ENCODE assay signal across 25 cellular contexts in genomic region chr3:69962053-69962452, GRCh38. TPM values are rescaled to one million over a fixed set of nuclear protein-coding genes. Genes with fewer than 3 reads are reported as not detected.
DNase-seq lines count a peak whose midpoint lies in the region; ATAC-seq and TF ChIP-seq lines count a peak whose summit lies in the region.
"Had no signal": no experiment of that assay in that cellular context is flagged by ENCODE, and none has a peak within 500 bp of the region (broad histone marks: within the 10 kb centered on the region; RNA-seq: fewer than 3 reads in every experiment).

No MANE protein-coding gene starts in this region.

- H3K27me3 ChIP-seq in HAP-1 (ENCODE audit: low read depth) (no peaks in the 10 kb centered on the region), dorsolateral prefrontal cortex (no peaks in the 10 kb centered on the region), left lung (no peaks in the 10 kb centered on the region)
- H3K27me3 ChIP-seq: BE2C; BLaER1 treated with 17β-estradiol and CSF1 and Interleukin-3, amounts not matched to agents 10 nM and 100 nM had no signal

- H3K4me1 ChIP-seq in HAP-1 (peaks cover 15% of the 10 kb centered on the region), left lung (no peaks in the 10 kb centered on the region)
- H3K4me1 ChIP-seq: A549; BE2C; BLaER1 treated with 17β-estradiol and CSF1 and Interleukin-3, amounts not matched to agents 10 nM and 100 nM had no signal

- H3K27ac ChIP-seq in dorsolateral prefrontal cortex, result peak overlapping the region in 30 of 59 donors; percentile 1 to 71 (median 30)
- peak overlapping the region; percentile 45 for H3K27ac ChIP-seq in substantia nigra (ENCODE audit: low read depth, low read length, poor library complexity, severe bottlenecking)
- H3K27ac ChIP-seq in left lung, result no peak overlapping the region
- H3K27ac ChIP-seq: A549; BLaER1 treated with 17β-estradiol and CSF1 and Interleukin-3, amounts not matched to agents 10 nM and 100 nM; GM23248 had no signal

- ATAC-seq in stimulated activated naive B cell treated with anti-CD40 and anti-IgM and Interleukin-4, amounts not matched to agents 10 μg/mL and 1 μg/mL and 100 μg/mL, for 72 hours (replicated peaks), result no peak
- ATAC-seq in GM18520 (IDR thresholded peaks at IDR 0.05; ENCODE audit: unreplicated experiment) (no peak), left lung (no peak)
- ATAC-seq: A549, HCT116 had no signal

- TF ChIP-seq CTCF in dorsolateral prefrontal cortex (IDR thresholded peaks at IDR 0.05 in 54 of 56, conservative IDR thresholded peaks at IDR 0.05 in 2 of 56; ENCODE audit: low read depth in 1 of 56, partially characterized antibody in 56 of 56), result no peak
- no peak for TF ChIP-seq CTCF in left lung (IDR thresholded peaks at IDR 0.05)

- in situ Hi-C loops in HAP-1 (cut with MboI; ENCODE audit: low sequenced_read_pairs), result no loop called here

- H3K36me3 Mint-ChIP-seq in stimulated activated naive B cell treated with anti-CD40 and anti-IgM and Interleukin-4, amounts not matched to agents 10 μg/mL and 1 μg/mL and 100 μg/mL, for 72 hours, result no peaks in the 10 kb centered on the region
- H3K36me3 Mint-ChIP-seq: CD4-positive, alpha-beta memory T cell had no signal

- DNase-seq in HAP-1 (ENCODE audit: low spot score in 2 of 2) (peak; percentile 12 to 78), RPMI7951 (ENCODE audit: low read depth) (peak; percentile 9), dorsolateral prefrontal cortex (no peak), substantia nigra (lab: John Stamatoyannopoulos, UW) (no peak), left lung (no peak)
- DNase-seq in stimulated activated naive B cell treated with anti-CD40 and anti-IgM and Interleukin-4, amounts not matched to agents 10 μg/mL and 1 μg/mL and 100 μg/mL, for 72 hours, result no peak
- DNase-seq: 8988T; ACHN; AML-193; BE2C; Calu3; CD4-positive, alpha-beta memory T cell; COR-L47; DMS53; DMS79 treated with DMSO at 0.1 percent for 48 hours; GF-D8; GM23248; H7 had no signal

- H3K27me3 Mint-ChIP-seq in stimulated activated naive B cell treated with anti-CD40 and anti-IgM and Interleukin-4, amounts not matched to agents 10 μg/mL and 1 μg/mL and 100 μg/mL, for 72 hours, result no peaks in the 10 kb centered on the region
- H3K27me3 Mint-ChIP-seq: CD4-positive, alpha-beta memory T cell had no signal

- no peaks in the 10 kb centered on the region for H3K9me3 ChIP-seq in HAP-1
- H3K9me3 ChIP-seq in left lung, result no peaks in the 10 kb centered on the region
- H3K9me3 ChIP-seq: A549; BE2C; BLaER1 treated with 17β-estradiol and CSF1 and Interleukin-3, amounts not matched to agents 10 nM and 100 nM had no signal

- H3K36me3 ChIP-seq in HAP-1 (replicated peaks), result no peaks in the 10 kb centered on the region
- H3K36me3 ChIP-seq in left lung, result peaks cover 0 to 24% of the 10 kb centered on the region in 2 donors

- H3K27ac Mint-ChIP-seq in stimulated activated naive B cell treated with anti-CD40 and anti-IgM and Interleukin-4, amounts not matched to agents 10 μg/mL and 1 μg/mL and 100 μg/mL, for 72 hours, result no peak overlapping the region
- H3K27ac Mint-ChIP-seq: CD4-positive, alpha-beta memory T cell had no signal

- H3K4me3 Mint-ChIP-seq in stimulated activated naive B cell treated with anti-CD40 and anti-IgM and Interleukin-4, amounts not matched to agents 10 μg/mL and 1 μg/mL and 100 μg/mL, for 72 hours, result no peak overlapping the region
- H3K4me3 Mint-ChIP-seq: CD4-positive, alpha-beta memory T cell had no signal

- no peaks in the 10 kb centered on the region for H3K4me1 Mint-ChIP-seq in stimulated activated naive B cell treated with anti-CD40 and anti-IgM and Interleukin-4, amounts not matched to agents 10 μg/mL and 1 μg/mL and 100 μg/mL, for 72 hours
- H3K4me1 Mint-ChIP-seq: CD4-positive, alpha-beta memory T cell had no signal

- intact Hi-C loops in dorsolateral prefrontal cortex (cut with DNase I) (loop anchor here in 1 of 2 donors (5.0 kb wide), 1 partner anchor 35 kb away; the partner anchor contains the start of gene SAMMSON), left lung (cut with DNase I) (no loop called here)

- no peaks in the 10 kb centered on the region for H3K9me3 Mint-ChIP-seq in stimulated activated naive B cell treated with anti-CD40 and anti-IgM and Interleukin-4, amounts not matched to agents 10 μg/mL and 1 μg/mL and 100 μg/mL, for 72 hours
- H3K9me3 Mint-ChIP-seq: CD4-positive, alpha-beta memory T cell had no signal

- no peak overlapping the region for H3K4me3 ChIP-seq in HAP-1
- H3K4me3 ChIP-seq in dorsolateral prefrontal cortex, result no peak overlapping the region
- H3K4me3 ChIP-seq in left lung, result no peak overlapping the region
- H3K4me3 ChIP-seq: A549; BLaER1 treated with 17β-estradiol and CSF1 and Interleukin-3, amounts not matched to agents 10 nM and 100 nM; GM23248 had no signal

RNA-seq across cellular contexts. Expression of gene SAMMSON, which starts 37.5 kb away (rescaled TPM):
- total RNA-seq in RPMI7951 (2014; rRNA removed; shearing (Covaris generic)), result 0.48 and 0.78 TPM in 2 replicates
- total RNA-seq in dorsolateral prefrontal cortex, result 10 to 100 TPM in 1 of 120 experiments, 1 to 10 TPM in 50, under 1 TPM in 55, not detected in 14; 0.20 to 10.8 (median 0.99) TPM
- total RNA-seq in left lung, result not detected
- total RNA-seq: Calu3; CD4-positive, alpha-beta memory T cell; Daoy; G401; GM23248; H1; H7 had no signal

Comparison
In these comparisons a context has a peak if more than half of its experiments do, and no peak if none do; other contexts are left out.
1. DNase-seq: peak in HAP-1 (2 of 2) and RPMI7951 (single experiment); none in dorsolateral prefrontal cortex (0 of 10), substantia nigra (0 of 49), stimulated activated naive B cell treated with anti-CD40 and anti-IgM and Interleukin-4, amounts not matched to agents 10 μg/mL and 1 μg/mL and 100 μg/mL, for 72 hours (single experiment) and left lung (0 of 2).
2. H3K27ac ChIP-seq: peak in dorsolateral prefrontal cortex (30 of 59) and substantia nigra (single experiment); none in left lung (0 of 2).